Comparison of ENCODE assay signal across 8 cellular contexts in the genomic region with DNA sequence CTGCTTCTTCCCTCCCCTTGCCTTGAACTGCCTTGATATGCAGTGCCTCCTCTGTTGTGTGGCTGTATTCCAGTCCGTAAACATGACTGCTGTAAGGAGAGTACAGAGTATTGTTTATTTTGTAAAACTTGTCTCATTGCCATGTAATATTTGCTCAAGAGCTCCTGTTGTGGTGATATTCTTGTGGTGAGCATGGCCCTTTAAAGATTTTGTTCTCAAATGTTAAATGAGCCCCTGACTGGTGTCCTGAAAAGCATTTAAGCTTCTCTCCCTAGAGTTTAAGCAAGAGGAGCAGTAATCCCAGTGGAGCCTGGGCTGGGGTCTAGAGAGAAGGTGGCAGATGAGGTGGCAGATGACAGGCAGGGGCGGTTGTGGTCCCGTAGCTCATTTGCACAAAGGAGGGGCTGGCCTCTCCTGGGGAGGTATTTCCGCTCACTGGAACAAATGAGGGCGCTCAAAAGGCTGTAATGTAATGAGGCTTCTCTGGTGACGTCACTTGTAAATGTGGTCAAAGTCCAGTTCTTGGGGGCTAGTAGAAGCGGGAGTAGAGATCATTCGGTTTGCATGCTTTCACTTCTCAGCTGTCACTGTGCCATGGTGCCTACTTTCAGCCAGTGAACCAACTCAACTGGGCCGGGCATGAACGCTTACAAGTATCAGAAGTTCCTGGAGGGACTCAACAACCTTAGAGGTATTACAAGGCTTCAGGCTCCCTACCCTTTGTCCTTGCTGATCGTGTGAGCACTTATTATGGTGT. TPM values are rescaled to one million over a fixed set of nuclear protein-coding genes. Genes with fewer than 3 reads are reported as not detected.
DNase-seq lines count a peak whose midpoint lies in the region; ATAC-seq, FAIRE-seq and TF ChIP-seq lines count a peak whose summit lies in the region.

No MANE protein-coding gene starts in this region.

- H3K4me3 Mint-ChIP-seq in astrocyte (ENCODE audit: unreplicated experiment) = peak overlapping the region; percentile 82
- no peak overlapping the region for H3K4me3 Mint-ChIP-seq in activated CD4-positive, alpha-beta T cell treated with anti-CD3 and anti-CD28 coated beads for 36 hours
- no peak overlapping the region for H3K4me3 Mint-ChIP-seq in natural killer cell treated with Interleukin-12 subunit alpha and Interleukin-12 subunit beta and Interleukin-15 and Interleukin-18, amount 100 ng/mL, for 72 hours

- CTCF ChIA-PET in activated CD4-positive, alpha-beta T cell treated with anti-CD3 and anti-CD28 coated beads for 36 hours (lab: Charles Lee) = interaction anchor here (0.8 to 1.1 kb wide), 2 partner anchors 22 to 100 kb away, joined by 3 to 4 read pairs; no protein-coding TSS in a partner anchor

- intact Hi-C loops in right cardiac atrium (cut with DNase I) = no loop called here
- intact Hi-C loops in activated CD4-positive, alpha-beta T cell treated with anti-CD3 and anti-CD28 coated beads for 36 hours (cut with DNase I, micrococcal nuclease) = no loop called here

- H3K9me3 ChIP-seq in right cardiac atrium (ENCODE audit: control insufficient read depth, low read length) = no peaks in the 10 kb centered on the region
- H3K9me3 ChIP-seq in right atrium auricular region = no peaks in the 10 kb centered on the region
- no peaks in the 10 kb centered on the region for H3K9me3 ChIP-seq in astrocyte (ENCODE audit: insufficient read depth, low read depth, low read length)

- H3K4me1 ChIP-seq in right cardiac atrium (ENCODE audit: control insufficient read depth, insufficient read depth, low read length) = peaks cover 28% of the 10 kb centered on the region
- peaks cover 0 to 59% of the 10 kb centered on the region in 2 donors for H3K4me1 ChIP-seq in right atrium auricular region
- peaks cover 47% of the 10 kb centered on the region for H3K4me1 ChIP-seq in astrocyte (ENCODE audit: insufficient read depth, low read length)

- 78% methylated on average over 11 of the region's 11 CpGs for WGBS in right cardiac atrium

- H3K4me3 ChIP-seq in right cardiac atrium (ENCODE audit: low read length) (no peak overlapping the region), right atrium auricular region (no peak overlapping the region), astrocyte (ENCODE audit: insufficient read depth, low read depth, low read length) (peak overlapping the region; percentile 27)

- H4K20me1 ChIP-seq in astrocyte (ENCODE audit: insufficient read depth, low read length) = peaks cover 77% of the 10 kb centered on the region

- FAIRE-seq in astrocyte (lab: Jason Lieb, UNC) = no peak

- H3K36me3 Mint-ChIP-seq in astrocyte (ENCODE audit: low read depth, unreplicated experiment) = peaks cover 5% of the 10 kb centered on the region
- no peaks in the 10 kb centered on the region for H3K36me3 Mint-ChIP-seq in activated CD4-positive, alpha-beta T cell treated with anti-CD3 and anti-CD28 coated beads for 36 hours (ENCODE audit: low read depth)
- no peaks in the 10 kb centered on the region for H3K36me3 Mint-ChIP-seq in natural killer cell treated with Interleukin-12 subunit alpha and Interleukin-12 subunit beta and Interleukin-15 and Interleukin-18, amount 100 ng/mL, for 72 hours

- DNase-seq in right cardiac atrium (no peak), right atrium auricular region (ENCODE audit: low spot score) (no peak), astrocyte (ENCODE audit: low read depth) (peak; percentile 77), kidney glomerular epithelial cell (lab: John Stamatoyannopoulos, UW) (peak; percentile 76), GM19240 (ENCODE audit: insufficient read length, low spot score) (no peak)
- DNase-seq in activated CD4-positive, alpha-beta T cell treated with anti-CD3 and anti-CD28 coated beads for 36 hours = no peak
- no peak for DNase-seq in natural killer cell treated with Interleukin-12 subunit alpha and Interleukin-12 subunit beta and Interleukin-15 and Interleukin-18, amount 100 ng/mL, for 72 hours (ENCODE audit: low spot score)

- H3K9me3 Mint-ChIP-seq in astrocyte (ENCODE audit: unreplicated experiment) = no peaks in the 10 kb centered on the region
- H3K9me3 Mint-ChIP-seq in activated CD4-positive, alpha-beta T cell treated with anti-CD3 and anti-CD28 coated beads for 36 hours (ENCODE audit: low read depth) = no peaks in the 10 kb centered on the region
- H3K9me3 Mint-ChIP-seq in natural killer cell treated with Interleukin-12 subunit alpha and Interleukin-12 subunit beta and Interleukin-15 and Interleukin-18, amount 100 ng/mL, for 72 hours = no peaks in the 10 kb centered on the region

- POLR2A ChIA-PET in activated CD4-positive, alpha-beta T cell treated with anti-CD3 and anti-CD28 coated beads for 36 hours (lab: Charles Lee) = no interaction called here

- H3K36me3 ChIP-seq in right atrium auricular region (no peaks in the 10 kb centered on the region), astrocyte (ENCODE audit: insufficient read depth, low read length) (peaks cover 2% of the 10 kb centered on the region)

- peak overlapping the region; percentile 56 for H3K9ac ChIP-seq in astrocyte (ENCODE audit: low read length)

- ATAC-seq in right cardiac atrium = peak; percentile 8 to 42
- no peak for ATAC-seq in activated CD4-positive, alpha-beta T cell treated with anti-CD3 and anti-CD28 coated beads for 36 hours
- no peak for ATAC-seq in natural killer cell treated with Interleukin-12 subunit alpha and Interleukin-12 subunit beta and Interleukin-15 and Interleukin-18, amount 100 ng/mL, for 72 hours
- ATAC-seq in GM18519 (IDR thresholded peaks at IDR 0.05; ENCODE audit: low FRiP score, unreplicated experiment) = no peak

- H2AFZ ChIP-seq in astrocyte (ENCODE audit: low read depth, low read length) = no peak overlapping the region

- TF ChIP-seq CTCF in right atrium auricular region (IDR thresholded peaks at IDR 0.05) (no peak), astrocyte (IDR thresholded peaks at IDR 0.05; ENCODE audit: insufficient read depth, low read depth, low read length) (no peak)

- H3K79me2 ChIP-seq in astrocyte (ENCODE audit: insufficient read depth, low read length) = peaks cover 90% of the 10 kb centered on the region

- H3K27me3 ChIP-seq in right cardiac atrium (ENCODE audit: control insufficient read depth, insufficient read depth) = no peaks in the 10 kb centered on the region
- H3K27me3 ChIP-seq in right atrium auricular region = no peaks in the 10 kb centered on the region
- no peaks in the 10 kb centered on the region for H3K27me3 ChIP-seq in astrocyte (ENCODE audit: insufficient read depth, low read length)

- H3K27me3 Mint-ChIP-seq in astrocyte (ENCODE audit: low read depth, unreplicated experiment) = no peaks in the 10 kb centered on the region
- no peaks in the 10 kb centered on the region for H3K27me3 Mint-ChIP-seq in activated CD4-positive, alpha-beta T cell treated with anti-CD3 and anti-CD28 coated beads for 36 hours
- H3K27me3 Mint-ChIP-seq in natural killer cell treated with Interleukin-12 subunit alpha and Interleukin-12 subunit beta and Interleukin-15 and Interleukin-18, amount 100 ng/mL, for 72 hours = no peaks in the 10 kb centered on the region

- H3K27ac Mint-ChIP-seq in astrocyte (ENCODE audit: unreplicated experiment) = peak overlapping the region; percentile 91
- no peak overlapping the region for H3K27ac Mint-ChIP-seq in activated CD4-positive, alpha-beta T cell treated with anti-CD3 and anti-CD28 coated beads for 36 hours
- no peak overlapping the region for H3K27ac Mint-ChIP-seq in natural killer cell treated with Interleukin-12 subunit alpha and Interleukin-12 subunit beta and Interleukin-15 and Interleukin-18, amount 100 ng/mL, for 72 hours

- H3K4me2 ChIP-seq in astrocyte (ENCODE audit: low read length) = peak overlapping the region; percentile 78

- peaks cover 64% of the 10 kb centered on the region for H3K4me1 Mint-ChIP-seq in astrocyte (ENCODE audit: low read depth, unreplicated experiment)
- H3K4me1 Mint-ChIP-seq in activated CD4-positive, alpha-beta T cell treated with anti-CD3 and anti-CD28 coated beads for 36 hours = peaks cover 8% of the 10 kb centered on the region
- H3K4me1 Mint-ChIP-seq in natural killer cell treated with Interleukin-12 subunit alpha and Interleukin-12 subunit beta and Interleukin-15 and Interleukin-18, amount 100 ng/mL, for 72 hours (ENCODE audit: low read depth in 2 of 2) = peaks cover 3 to 7% of the 10 kb centered on the region in 2 donors

- H3K27ac ChIP-seq in right cardiac atrium (ENCODE audit: low read length) (peak overlapping the region; percentile 37), right atrium auricular region (no peak overlapping the region), astrocyte (ENCODE audit: low read depth, low read length) (peak overlapping the region; percentile 70)

RNA-seq across cellular contexts. Expression of a gene that starts 46.0 kb away (rescaled TPM):
- total RNA-seq in right cardiac atrium (100 to 1,000 TPM; 294 to 359 (median 326) TPM), right atrium auricular region (100 to 1,000 TPM; 273 to 278 TPM), astrocyte (592 and 694 TPM in 2 replicates)
- polyA plus RNA-seq in right cardiac atrium = 145 TPM
- total RNA-seq in activated CD4-positive, alpha-beta T cell treated with anti-CD3 and anti-CD28 coated beads for 36 hours = 100 to 1,000 TPM; 192 to 195 TPM
- total RNA-seq in natural killer cell treated with Interleukin-12 subunit alpha and Interleukin-12 subunit beta and Interleukin-15 and Interleukin-18, amount 100 ng/mL, for 72 hours = 100 to 1,000 TPM; 370 to 514 TPM

Comparison
In these comparisons a context has a peak if more than half of its experiments do, and no peak if none do; other contexts are left out.
1. H3K27ac ChIP-seq: peak in right cardiac atrium (single experiment) and astrocyte (single experiment); none in right atrium auricular region (0 of 2).
2. ATAC-seq: peak in right cardiac atrium (2 of 2); none in activated CD4-positive, alpha-beta T cell treated with anti-CD3 and anti-CD28 coated beads for 36 hours (single experiment), natural killer cell treated with Interleukin-12 subunit alpha and Interleukin-12 subunit beta and Interleukin-15 and Interleukin-18, amount 100 ng/mL, for 72 hours (0 of 2) and GM18519 (single experiment).
3. DNase-seq: peak in astrocyte (single experiment) and kidney glomerular epithelial cell (single experiment); none in right cardiac atrium (0 of 3), right atrium auricular region (single experiment), activated CD4-positive, alpha-beta T cell treated with anti-CD3 and anti-CD28 coated beads for 36 hours (single experiment), natural killer cell treated with Interleukin-12 subunit alpha and Interleukin-12 subunit beta and Interleukin-15 and Interleukin-18, amount 100 ng/mL, for 72 hours (single experiment) and GM19240 (single experiment).